Comparison of ENCODE assay signal across 27 cellular contexts in the genomic region with DNA sequence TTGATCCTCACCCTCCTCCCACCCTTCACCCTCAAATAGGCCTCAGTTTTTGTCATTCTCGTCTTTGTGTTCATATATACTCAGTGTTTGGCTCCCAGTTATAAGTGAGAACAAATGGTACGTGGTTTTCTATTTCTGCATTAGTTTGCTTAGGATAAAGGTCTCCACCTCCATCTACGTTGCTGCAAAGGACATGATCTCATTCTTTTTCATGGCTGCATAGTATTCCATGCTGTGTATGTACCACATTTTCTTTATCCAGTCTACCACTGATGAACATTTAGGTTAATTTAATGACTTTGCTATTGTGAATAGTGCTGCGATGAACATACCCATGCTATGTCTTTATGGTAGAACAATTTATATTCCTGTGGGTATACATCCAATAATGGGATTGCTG.
"Had no signal": no experiment of that assay in that cellular context is flagged by ENCODE, and none has a peak within 500 bp of the region (broad histone marks: within the 10 kb centered on the region; RNA-seq: fewer than 3 reads in every experiment).

No MANE protein-coding gene starts in this region.

- H3K36me3 ChIP-seq: colonic mucosa, gastroesophageal sphincter, heart right ventricle, left lung, lower lobe of right lung had no signal

- H3K27ac ChIP-seq: colonic mucosa, epithelial cell of prostate, foreskin keratinocyte, gastroesophageal sphincter, heart right ventricle, left lung, lower lobe of right lung had no signal

- H3K9me3 Mint-ChIP-seq: dendritic cell treated with granulocyte-macrophage colony-stimulating factor and Interleukin-4, amounts not matched to agents 40 ng/mL and 50 ng/mL, for 4 days had no signal

- DNase-seq: colonic mucosa; cortex of kidney; effector CD8-positive, alpha-beta T cell; effector memory CD8-positive, alpha-beta T cell; endodermal cell; erythroblast; foreskin keratinocyte; glutamatergic neuron; head of caudate nucleus; heart right ventricle; hippocampal formation; immature natural killer cell; islet precursor cell; left cardiac atrium; left lung; left ventricle myocardium superior; lower lobe of right lung; mesenchymal stem cell; mucosa of descending colon; naive B cell had no signal

- H3K4me3 ChIP-seq: colonic mucosa, gastroesophageal sphincter, heart right ventricle, left lung, lower lobe of right lung, mucosa of descending colon had no signal

- H3K4me1 ChIP-seq: colonic mucosa, foreskin keratinocyte, gastroesophageal sphincter, heart right ventricle, left lung, lower lobe of right lung had no signal

- ATAC-seq: effector memory CD8-positive, alpha-beta T cell; esophagus mucosa; foreskin keratinocyte; gastroesophageal sphincter; heart right ventricle; left cardiac atrium; left lung; left ventricle myocardium superior; lower lobe of right lung; mucosa of descending colon had no signal

- FAIRE-seq: endometrium, frontal cortex had no signal

- H3K36me3 Mint-ChIP-seq: immature natural killer cell, naive B cell had no signal

- H3K27ac Mint-ChIP-seq: dendritic cell treated with granulocyte-macrophage colony-stimulating factor and Interleukin-4, amounts not matched to agents 40 ng/mL and 50 ng/mL, for 4 days; effector memory CD8-positive, alpha-beta T cell; endodermal cell; immature natural killer cell; mesothelial cell of epicardium; naive B cell had no signal

- H3K4me1 Mint-ChIP-seq: endodermal cell, immature natural killer cell, mesothelial cell of epicardium, naive B cell had no signal

- H3K27me3 ChIP-seq: colonic mucosa, foreskin keratinocyte, gastroesophageal sphincter, left lung had no signal

- H3K4me3 Mint-ChIP-seq: dendritic cell treated with granulocyte-macrophage colony-stimulating factor and Interleukin-4, amounts not matched to agents 40 ng/mL and 50 ng/mL, for 4 days; effector memory CD8-positive, alpha-beta T cell; endodermal cell; immature natural killer cell; mesothelial cell of epicardium; naive B cell had no signal

- H3K27me3 Mint-ChIP-seq: effector memory CD8-positive, alpha-beta T cell; naive B cell had no signal

- H3K9me3 ChIP-seq: colonic mucosa had no signal
